8 cellular contexts compared by ENCODE assay signal in the genomic region with DNA sequence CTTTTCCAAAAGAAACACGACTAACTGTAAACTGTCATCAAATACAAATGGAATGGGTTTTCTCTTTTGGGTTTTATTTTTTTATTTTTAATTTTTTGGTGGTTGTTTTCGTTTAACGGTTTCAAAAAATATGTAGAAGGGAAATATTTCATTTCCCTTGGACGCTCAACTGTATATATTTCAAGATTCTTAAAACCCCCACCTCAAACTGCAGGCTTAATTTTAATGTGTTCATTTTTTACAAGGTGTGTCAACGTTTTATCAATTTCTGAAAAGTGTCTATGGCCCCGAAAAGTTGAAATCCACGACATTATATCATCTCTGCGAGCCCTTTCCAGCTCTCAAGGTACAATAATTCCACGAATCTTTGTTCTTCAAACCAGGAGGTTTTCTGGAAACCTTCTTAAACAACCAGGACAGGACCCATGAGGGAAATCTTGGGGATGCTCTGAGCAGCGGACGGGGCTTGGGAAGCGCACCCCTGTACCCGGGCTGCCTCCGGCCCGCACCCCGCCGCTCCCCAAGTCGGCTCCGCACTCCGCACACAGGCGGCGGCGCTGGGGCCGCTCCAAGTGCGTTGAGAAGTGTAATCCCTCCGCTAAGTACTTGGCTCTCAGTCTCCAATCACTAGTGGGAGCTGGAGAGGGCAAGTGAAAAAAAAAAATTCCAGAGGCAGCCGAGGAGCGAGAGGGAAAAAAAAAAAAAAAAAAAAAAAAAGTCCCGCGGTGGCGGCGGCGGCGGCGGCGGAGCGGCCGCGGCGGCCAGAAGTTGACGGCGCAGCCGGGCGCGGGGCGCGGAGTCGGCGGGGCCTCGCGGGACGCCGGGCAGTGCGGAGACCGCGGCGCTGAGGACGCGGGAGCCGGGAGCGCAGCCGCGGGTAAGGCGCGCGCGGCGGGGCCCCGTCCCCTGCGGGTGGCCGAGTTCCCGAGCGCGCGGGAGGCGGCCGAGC. TPM values are rescaled to one million over a fixed set of nuclear protein-coding genes. Genes with fewer than 3 reads are reported as not detected.
DNase-seq lines count a peak whose midpoint lies in the region; TF ChIP-seq lines count a peak whose summit lies in the region.

TSS of gene BMPR1B (plus strand) at position 764 of the 949 bp plus-strand sequence. CDS start 346,470 bp downstream, outside the sequence.

- H3K27me3 ChIP-seq in endodermal cell (ENCODE audit: control insufficient read depth, insufficient read depth, low read length, poor library complexity, severe bottlenecking): peaks cover 41% of the 10 kb centered on the region
- no peaks in the 10 kb centered on the region for H3K27me3 ChIP-seq in tibial artery

- H3K4me3 ChIP-seq in endodermal cell (ENCODE audit: low read length) (peak within 1 kb of the TSS; percentile 88), tibial artery (peak within 1 kb of the TSS; percentile 62 to 66)

- H3K27me3 Mint-ChIP-seq in endodermal cell (ENCODE audit: insufficient read depth): peaks cover 46% of the 10 kb centered on the region

- intact Hi-C loops in tibial artery (cut with DNase I; ENCODE audit: low total_unique reads): no loop called here

- DNase-seq in NCI-H748 (lab: John Stamatoyannopoulos, UW; ENCODE audit: unreplicated experiment) (peak; percentile 31), NCI-H748 treated with DMSO at 0.1 percent for 48 hours (lab: John Stamatoyannopoulos, UW) (no peak), endodermal cell (peak; percentile 67), medulla oblongata (ENCODE audit: extremely low spot score) (peak; percentile 26), tibial artery (peak in 1 of 2 donors; percentile 65), DMS153 treated with DMSO at 0.1 percent for 48 hours (lab: John Stamatoyannopoulos, UW; ENCODE audit: unreplicated experiment) (no peak), cerebellar cortex (ENCODE audit: low spot score) (no peak)

- WGBS in endodermal cell (ENCODE audit: insufficient coverage in 1 of 2, insufficient read length in 1 of 2), 2 experiments: 2 to 3% methylated on average over 17 to 71 of the region's 77 CpGs

- H3K9me3 Mint-ChIP-seq in endodermal cell: no peaks in the 10 kb centered on the region

- no peak for TF ChIP-seq CTCF in endodermal cell (conservative IDR thresholded peaks at IDR 0.05)
- no peak for TF ChIP-seq CTCF in tibial artery (IDR thresholded peaks at IDR 0.05)

- peak within 1 kb of the TSS; percentile 38 for H3K27ac Mint-ChIP-seq in endodermal cell

- H3K4me3 Mint-ChIP-seq in endodermal cell: peak within 1 kb of the TSS; percentile 74

- peak within 1 kb of the TSS; percentile 51 for H3K9ac ChIP-seq in endodermal cell (ENCODE audit: extremely low read depth, low read length, poor library complexity, severe bottlenecking)

- H3K4me1 ChIP-seq in endodermal cell (ENCODE audit: control insufficient read depth, insufficient read depth, low read length): no peaks in the 10 kb centered on the region
- H3K4me1 ChIP-seq in tibial artery: peaks cover 0 to 6% (median 2%) of the 10 kb centered on the region in 4 donors

- peaks cover 13% of the 10 kb centered on the region for H3K4me1 Mint-ChIP-seq in endodermal cell

- no peak within 1 kb of the TSS for H3K27ac ChIP-seq in endodermal cell (ENCODE audit: low read depth, low read length)
- peak within 1 kb of the TSS; percentile 74 to 77 for H3K27ac ChIP-seq in tibial artery

- no peaks in the 10 kb centered on the region for H3K36me3 Mint-ChIP-seq in endodermal cell (ENCODE audit: low read depth)

- H3K9me3 ChIP-seq in endodermal cell (ENCODE audit: control insufficient read depth, low read length) (no peaks in the 10 kb centered on the region), tibial artery (no peaks in the 10 kb centered on the region)

- H3K36me3 ChIP-seq in endodermal cell (ENCODE audit: control insufficient read depth, insufficient read depth, low read length) (no peaks in the 10 kb centered on the region), tibial artery (no peaks in the 10 kb centered on the region)

TF ChIP-seq in PFSK-1, 5 proteins besides CTCF, POLR2A, EP300 and RAD21:
- TF ChIP-seq, protein P1, sequence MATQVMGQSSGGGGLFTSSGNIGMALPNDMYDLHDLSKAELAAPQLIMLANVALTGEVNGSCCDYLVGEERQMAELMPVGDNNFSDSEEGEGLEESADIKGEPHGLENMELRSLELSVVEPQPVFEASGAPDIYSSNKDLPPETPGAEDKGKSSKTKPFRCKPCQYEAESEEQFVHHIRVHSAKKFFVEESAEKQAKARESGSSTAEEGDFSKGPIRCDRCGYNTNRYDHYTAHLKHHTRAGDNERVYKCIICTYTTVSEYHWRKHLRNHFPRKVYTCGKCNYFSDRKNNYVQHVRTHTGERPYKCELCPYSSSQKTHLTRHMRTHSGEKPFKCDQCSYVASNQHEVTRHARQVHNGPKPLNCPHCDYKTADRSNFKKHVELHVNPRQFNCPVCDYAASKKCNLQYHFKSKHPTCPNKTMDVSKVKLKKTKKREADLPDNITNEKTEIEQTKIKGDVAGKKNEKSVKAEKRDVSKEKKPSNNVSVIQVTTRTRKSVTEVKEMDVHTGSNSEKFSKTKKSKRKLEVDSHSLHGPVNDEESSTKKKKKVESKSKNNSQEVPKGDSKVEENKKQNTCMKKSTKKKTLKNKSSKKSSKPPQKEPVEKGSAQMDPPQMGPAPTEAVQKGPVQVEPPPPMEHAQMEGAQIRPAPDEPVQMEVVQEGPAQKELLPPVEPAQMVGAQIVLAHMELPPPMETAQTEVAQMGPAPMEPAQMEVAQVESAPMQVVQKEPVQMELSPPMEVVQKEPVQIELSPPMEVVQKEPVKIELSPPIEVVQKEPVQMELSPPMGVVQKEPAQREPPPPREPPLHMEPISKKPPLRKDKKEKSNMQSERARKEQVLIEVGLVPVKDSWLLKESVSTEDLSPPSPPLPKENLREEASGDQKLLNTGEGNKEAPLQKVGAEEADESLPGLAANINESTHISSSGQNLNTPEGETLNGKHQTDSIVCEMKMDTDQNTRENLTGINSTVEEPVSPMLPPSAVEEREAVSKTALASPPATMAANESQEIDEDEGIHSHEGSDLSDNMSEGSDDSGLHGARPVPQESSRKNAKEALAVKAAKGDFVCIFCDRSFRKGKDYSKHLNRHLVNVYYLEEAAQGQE (IDR thresholded peaks at IDR 0.05; ENCODE audit: insufficient read depth in 1 of 2, low read depth in 2 of 2, low read length in 2 of 2): no peak
- TF ChIP-seq FOXP2 (optimal IDR thresholded peaks at IDR 0.05; ENCODE audit: borderline replicate concordance, extremely low read depth, extremely low read length, insufficient read depth) (no peak), SIN3A (IDR thresholded peaks at IDR 0.05; ENCODE audit: borderline replicate concordance, insufficient read depth, low read length) (no peak), POLR2AphosphoS5 (IDR thresholded peaks at IDR 0.05; ENCODE audit: low read depth, low read length) (no peak; the same call in 1 of the 2 replicates), TAF1 (IDR thresholded peaks at IDR 0.05; ENCODE audit: borderline replicate concordance, insufficient read depth, low read length) (peak; percentile 35; the same call in 1 of the 2 replicates)

RNA-seq across cellular contexts. Expression of gene BMPR1B, which starts in this region (rescaled TPM):
- polyA plus RNA-seq in PFSK-1 (2012; ENCODE audit: insufficient read length, low read depth): 2.4 TPM
- 1 to 10 TPM; 2.8 to 3.6 TPM for total RNA-seq in endodermal cell
- polyA plus RNA-seq in endodermal cell (2013, experiment 1 of 2): 11.2 TPM
- polyA plus RNA-seq in endodermal cell (2013, experiment 2 of 2): 9.2 TPM

Comparison
In these comparisons a context has a peak if more than half of its experiments do, and no peak if none do; other contexts are left out.
1. DNase-seq: peak in NCI-H748 (single experiment), endodermal cell (single experiment) and medulla oblongata (single experiment); none in NCI-H748 treated with DMSO at 0.1 percent for 48 hours (single experiment), DMS153 treated with DMSO at 0.1 percent for 48 hours (single experiment) and cerebellar cortex (single experiment).